In genomic region chr2:64063924-64064331, GRCh38 we compare ENCODE assay signal across 2 cellular contexts.
A peak's percentile ranks its signal among the peaks of the same experiment; 100 is the strongest.
TF ChIP-seq lines count a peak whose summit lies in the region.

No MANE protein-coding gene starts in this region.

TF ChIP-seq in K562, 482 proteins besides CTCF, POLR2A, EP300 and RAD21 (continues in another document):
- TF ChIP-seq ERF (CRISPR knock-in tag; IDR thresholded peaks at IDR 0.05), result no peak
- no peak for TF ChIP-seq CHD7 (IDR thresholded peaks at IDR 0.05; ENCODE audit: low read depth, low read length)
- TF ChIP-seq PKNOX1 (IDR thresholded peaks at IDR 0.05), result peak; percentile 71
- TF ChIP-seq ZEB2 (IDR thresholded peaks at IDR 0.05), result peak; percentile 78
- no peak for TF ChIP-seq U2AF1 (optimal IDR thresholded peaks at IDR 0.05; ENCODE audit: low read depth, low read length)
- TF ChIP-seq SMARCA5 (IDR thresholded peaks at IDR 0.05), result peak; percentile 80; the same call in 1 of the 2 replicates
- TF ChIP-seq POLR2H (tag; IDR thresholded peaks at IDR 0.05; ENCODE audit: low read depth), result no peak
- no peak for TF ChIP-seq SIRT6 (IDR thresholded peaks at IDR 0.05; ENCODE audit: low read depth, low read length)
- TF ChIP-seq ELF1 (tag; IDR thresholded peaks at IDR 0.05), result peak; percentile 84
- TF ChIP-seq CHD4 (IDR thresholded peaks at IDR 0.05; ENCODE audit: insufficient read depth, insufficient replicate concordance, low read depth, low read length, poor library complexity, severe bottlenecking), result no peak
- TF ChIP-seq ZNF830 (CRISPR knock-in tag; IDR thresholded peaks at IDR 0.05), result no peak
- no peak for TF ChIP-seq KAT2B (IDR thresholded peaks at IDR 0.05; ENCODE audit: low read depth, low read length)
- TF ChIP-seq RBM25 (IDR thresholded peaks at IDR 0.05; ENCODE audit: low read depth, low read length, severe bottlenecking), result no peak
- TF ChIP-seq KDM1A (IDR thresholded peaks at IDR 0.05), result peak in 1 of 2 experiments; percentile 32; a peak in 1 of 4 replicates
- no peak for TF ChIP-seq MTA3 (IDR thresholded peaks at IDR 0.05; ENCODE audit: borderline replicate concordance)
- no peak for TF ChIP-seq TBP (optimal IDR thresholded peaks at IDR 0.05; ENCODE audit: low read depth, low read length)
- no peak for TF ChIP-seq ZNF41 (CRISPR knock-in tag; conservative IDR thresholded peaks at IDR 0.05)
- TF ChIP-seq MED1 (CRISPR knock-in tag; IDR thresholded peaks at IDR 0.05; ENCODE audit: borderline replicate concordance), result no peak
- TF ChIP-seq NBN (IDR thresholded peaks at IDR 0.05; ENCODE audit: low read depth), result peak; percentile 39; the same call in 1 of the 2 replicates
- no peak for TF ChIP-seq ZC3H4 (CRISPR knock-in tag; IDR thresholded peaks at IDR 0.05; ENCODE audit: borderline replicate concordance)
- no peak for TF ChIP-seq ZNF133 (CRISPR knock-in tag; IDR thresholded peaks at IDR 0.05)

TF ChIP-seq in HepG2, 621 proteins besides CTCF, POLR2A, EP300 and RAD21:
- TF ChIP-seq ZXDC (CRISPR knock-in tag; IDR thresholded peaks at IDR 0.05), result no peak
- 0 out of 2 replicates have a peak, but pooled peaks have one; percentile 30 for TF ChIP-seq ZMYM3 (CRISPR knock-in tag; IDR thresholded peaks at IDR 0.05)
- peak; percentile 56 for TF ChIP-seq ELF1 (CRISPR knock-in tag; IDR thresholded peaks at IDR 0.05)
- TF ChIP-seq JUNB (CRISPR knock-in tag; IDR thresholded peaks at IDR 0.05; ENCODE audit: borderline replicate concordance), result 0 out of 2 replicates have a peak, but pooled peaks have one; percentile 30
- 0 out of 2 replicates have a peak, but pooled peaks have one; percentile 14 for TF ChIP-seq ELF3 (CRISPR knock-in tag; IDR thresholded peaks at IDR 0.05)
- TF ChIP-seq ZNF784 (CRISPR knock-in tag; IDR thresholded peaks at IDR 0.05; ENCODE audit: borderline replicate concordance), result no peak
